Comparison of ENCODE assay signal across 24 cellular contexts in the genomic region with DNA sequence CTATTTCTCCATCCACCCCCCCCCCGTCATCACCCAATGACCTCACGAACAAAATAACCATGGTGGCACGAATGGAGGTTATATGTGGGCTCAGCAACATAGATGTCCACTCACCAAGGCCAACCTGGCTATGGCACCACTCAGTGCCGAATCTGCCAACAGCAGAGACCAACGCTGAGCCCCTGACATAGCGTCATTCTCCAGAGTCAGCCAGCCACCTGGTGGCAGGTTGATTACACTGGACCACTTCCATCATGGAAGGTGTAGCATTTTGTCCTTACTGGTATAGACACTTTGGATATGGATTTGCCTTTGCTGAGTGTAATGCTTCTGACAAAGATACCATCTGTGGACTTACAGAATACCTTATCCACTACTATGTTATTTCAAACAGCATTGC.
"Had no signal": no experiment of that assay in that cellular context is flagged by ENCODE, and none has a peak within 500 bp of the region (broad histone marks: within the 10 kb centered on the region; RNA-seq: fewer than 3 reads in every experiment).

No MANE protein-coding gene starts in this region.

- H3K4me1 Mint-ChIP-seq: brain had no signal

- H3K27me3 Mint-ChIP-seq: activated CD4-positive, alpha-beta T cell treated with anti-CD3 and anti-CD28 coated beads, Interleukin-2, amount 10 ng/mL, durations not matched to agents 24 days and 14 days; activated naive CD8-positive, alpha-beta T cell treated with anti-CD3 and anti-CD28 coated beads, Interleukin-2, amount 50 U/mL, for 24 hours; activated T-cell treated with anti-CD3 and anti-CD28 coated beads, Interleukin-2, amount 50 U/mL, for 24 hours; brain; naive thymus-derived CD4-positive, alpha-beta T cell had no signal

- H3K27ac Mint-ChIP-seq: activated CD4-positive, alpha-beta T cell treated with anti-CD3 and anti-CD28 coated beads, Interleukin-2, amount 10 ng/mL, durations not matched to agents 24 days and 14 days; activated CD8-positive, alpha-beta T cell treated with anti-CD3 and anti-CD28 coated beads, Interleukin-2, amount 10 ng/mL, durations not matched to agents 7 days and 5 days; activated naive CD4-positive, alpha-beta T cell treated with anti-CD3 and anti-CD28 coated beads for 36 hours; activated naive CD8-positive, alpha-beta T cell treated with anti-CD3 and anti-CD28 coated beads, Interleukin-2, amount 50 U/mL, for 24 hours; activated T-cell treated with anti-CD3 and anti-CD28 coated beads, Interleukin-2, amount 50 U/mL, for 24 hours; activated T-helper 2 cell treated with anti-CD3 and anti-CD28 coated beads, Interferon-gamma antibody, Interleukin-2, Interleukin-4, amounts not matched to agents 10 μg/mL and 5 μg/mL and 100 μg/mL, durations not matched to agents 14 hours and 24 hours and 36 hours; brain; immature natural killer cell had no signal

- H3K36me3 ChIP-seq: colonic mucosa, gastroesophageal sphincter, heart right ventricle, prostate gland, right atrium auricular region, tibial nerve, vagina had no signal

- H3K36me3 Mint-ChIP-seq: brain, immature natural killer cell had no signal

- H3K27ac ChIP-seq: colonic mucosa, gastroesophageal sphincter, heart right ventricle, prostate gland, right atrium auricular region, skin epidermis, tibial nerve, vagina had no signal

- H3K9me3 ChIP-seq: colonic mucosa, gastroesophageal sphincter, heart right ventricle, prostate gland, right atrium auricular region, tibial nerve, vagina had no signal

- H3K27me3 ChIP-seq: colonic mucosa, gastroesophageal sphincter, heart right ventricle, right atrium auricular region, tibial nerve, vagina had no signal

- H3K4me1 ChIP-seq: colonic mucosa, gastroesophageal sphincter, heart right ventricle, prostate gland, right atrium auricular region, tibial nerve, vagina had no signal

- ATAC-seq: activated CD8-positive, alpha-beta T cell treated with anti-CD3 and anti-CD28 coated beads, Interleukin-2, amount 10 ng/mL, durations not matched to agents 7 days and 5 days; activated naive CD8-positive, alpha-beta T cell treated with anti-CD3 and anti-CD28 coated beads, Interleukin-2, amount 50 U/mL, for 24 hours; esophagus mucosa; gastroesophageal sphincter; heart right ventricle; naive thymus-derived CD4-positive, alpha-beta T cell; stimulated activated naive CD8-positive, alpha-beta T cell treated with anti-CD3 and anti-CD28 coated beads, Interleukin-15, Interleukin-2, amounts not matched to agents 100 U/mL and 50 U/mL, for 24 hours had no signal

- DNase-seq: activated CD4-positive, alpha-beta T cell treated with anti-CD3 and anti-CD28 coated beads, Interleukin-2, amount 10 ng/mL, durations not matched to agents 24 days and 14 days; activated CD8-positive, alpha-beta T cell treated with anti-CD3 and anti-CD28 coated beads, Interleukin-2, amount 10 ng/mL, durations not matched to agents 7 days and 5 days; activated naive CD4-positive, alpha-beta T cell treated with anti-CD3 and anti-CD28 coated beads for 36 hours; activated naive CD8-positive, alpha-beta T cell treated with anti-CD3 and anti-CD28 coated beads, Interleukin-2, amount 50 U/mL, for 24 hours; activated T-cell treated with anti-CD3 and anti-CD28 coated beads, Interleukin-2, amount 50 U/mL, for 24 hours; anterior cingulate cortex; caudate nucleus; colonic mucosa; heart right ventricle; immature natural killer cell; mesendoderm; naive thymus-derived CD4-positive, alpha-beta T cell; stimulated activated naive CD8-positive, alpha-beta T cell treated with anti-CD3 and anti-CD28 coated beads, Interleukin-15, Interleukin-2, amounts not matched to agents 100 U/mL and 50 U/mL, for 24 hours; substantia nigra; T-helper 9 cell had no signal

- H3K4me3 ChIP-seq: colonic mucosa, gastroesophageal sphincter, heart right ventricle, prostate gland, right atrium auricular region, skin epidermis, tibial nerve, vagina had no signal

- H3K4me3 Mint-ChIP-seq: activated CD4-positive, alpha-beta T cell treated with anti-CD3 and anti-CD28 coated beads, Interleukin-2, amount 10 ng/mL, durations not matched to agents 24 days and 14 days; activated CD8-positive, alpha-beta T cell treated with anti-CD3 and anti-CD28 coated beads, Interleukin-2, amount 10 ng/mL, durations not matched to agents 7 days and 5 days; activated naive CD4-positive, alpha-beta T cell treated with anti-CD3 and anti-CD28 coated beads for 36 hours; activated naive CD8-positive, alpha-beta T cell treated with anti-CD3 and anti-CD28 coated beads, Interleukin-2, amount 50 U/mL, for 24 hours; activated T-cell treated with anti-CD3 and anti-CD28 coated beads, Interleukin-2, amount 50 U/mL, for 24 hours; brain; immature natural killer cell had no signal
